8 cellular contexts compared by ENCODE assay signal in genomic region chr11:15819679-15820286, GRCh38.
DNase-seq lines count a peak whose midpoint lies in the region; ATAC-seq and TF ChIP-seq lines count a peak whose summit lies in the region.

No MANE protein-coding gene starts in this region.

- H3K9me3 Mint-ChIP-seq in HFFc6 (peaks cover 22% of the 10 kb centered on the region), neural progenitor cell (peaks cover 22% of the 10 kb centered on the region)
- H3K9me3 Mint-ChIP-seq in activated CD8-positive, alpha-beta T cell treated with anti-CD3 and anti-CD28 coated beads, Interleukin-2, amount 10 ng/mL, durations not matched to agents 7 days and 5 days (ENCODE audit: insufficient read depth), result no peaks in the 10 kb centered on the region

- H3K4me1 ChIP-seq in neural progenitor cell, result no peaks in the 10 kb centered on the region

- H3K27ac ChIP-seq in neural progenitor cell, result no peak overlapping the region

- peak overlapping the region; percentile 18 for H2AFZ ChIP-seq in neural progenitor cell (replicated peaks)

- H4K20me1 ChIP-seq in neural progenitor cell (ENCODE audit: low read depth), result no peaks in the 10 kb centered on the region

- H3K4me3 Mint-ChIP-seq in HFFc6 (no peak overlapping the region), neural progenitor cell (no peak overlapping the region)
- H3K4me3 Mint-ChIP-seq in activated CD8-positive, alpha-beta T cell treated with anti-CD3 and anti-CD28 coated beads, Interleukin-2, amount 10 ng/mL, durations not matched to agents 7 days and 5 days, result no peak overlapping the region

- no peaks in the 10 kb centered on the region for H3K79me2 ChIP-seq in neural progenitor cell (ENCODE audit: low read depth)

- no peaks in the 10 kb centered on the region for H3K36me3 ChIP-seq in neural progenitor cell

- peak; percentile 30 for DNase-seq in activated CD4-positive, CD25-positive, alpha-beta regulatory T cell treated with anti-CD3 and anti-CD28 coated beads, Interleukin-2, amount 50 U/mL, for 72 hours
- DNase-seq in HFFc6, result peak; percentile 25
- DNase-seq in NAMALWA (ENCODE audit: low spot score), result peak; percentile 47
- DNase-seq in activated CD8-positive, alpha-beta T cell treated with anti-CD3 and anti-CD28 coated beads, Interleukin-2, amount 10 ng/mL, durations not matched to agents 7 days and 5 days, result peak; percentile 50
- DNase-seq in fibroblast of the aortic adventitia (ENCODE audit: low read depth), result peak; percentile 53
- peak; percentile 74 for DNase-seq in neural progenitor cell (ENCODE audit: low spot score)
- DNase-seq in DMS79 (lab: John Stamatoyannopoulos, UW), result no peak

- H3K4me3 ChIP-seq in fibroblast of the aortic adventitia (ENCODE audit: low read depth, low read length), result no peak overlapping the region
- H3K4me3 ChIP-seq in neural progenitor cell, result no peak overlapping the region

- H3K9me3 ChIP-seq in neural progenitor cell (ENCODE audit: low read depth), result no peaks in the 10 kb centered on the region

- no peak for ATAC-seq in activated CD4-positive, CD25-positive, alpha-beta regulatory T cell treated with anti-CD3 and anti-CD28 coated beads, Interleukin-2, amount 50 U/mL, for 24 hours
- no peak for ATAC-seq in activated CD8-positive, alpha-beta T cell treated with anti-CD3 and anti-CD28 coated beads, Interleukin-2, amount 10 ng/mL, durations not matched to agents 7 days and 5 days

- POLR2A ChIA-PET in activated CD8-positive, alpha-beta T cell treated with anti-CD3 and anti-CD28 coated beads, Interleukin-2, amount 10 ng/mL, durations not matched to agents 7 days and 5 days (lab: Charles Lee), result no interaction called here

- H3F3A ChIP-seq in neural progenitor cell (ENCODE audit: low read depth), result no peaks in the 10 kb centered on the region

- peaks cover 2% of the 10 kb centered on the region; the same call in 1 of the 2 replicates for H3K27me3 Mint-ChIP-seq in HFFc6 (ENCODE audit: insufficient read depth)
- H3K27me3 Mint-ChIP-seq in activated CD8-positive, alpha-beta T cell treated with anti-CD3 and anti-CD28 coated beads, Interleukin-2, amount 10 ng/mL, durations not matched to agents 7 days and 5 days (ENCODE audit: low read depth), result no peaks in the 10 kb centered on the region
- peaks cover 7% of the 10 kb centered on the region for H3K27me3 Mint-ChIP-seq in neural progenitor cell (ENCODE audit: insufficient read depth, low read depth)

- CTCF ChIA-PET in activated CD8-positive, alpha-beta T cell treated with anti-CD3 and anti-CD28 coated beads, Interleukin-2, amount 10 ng/mL, durations not matched to agents 7 days and 5 days (lab: Charles Lee), result interaction anchor here (0.6 to 2.4 kb wide), 8 partner anchors 9 to 794 kb away, joined by 3 to 10 read pairs (median 3); no protein-coding TSS in a partner anchor

- H3K27ac Mint-ChIP-seq in HFFc6 (no peak overlapping the region), neural progenitor cell (no peak overlapping the region)
- H3K27ac Mint-ChIP-seq in activated CD8-positive, alpha-beta T cell treated with anti-CD3 and anti-CD28 coated beads, Interleukin-2, amount 10 ng/mL, durations not matched to agents 7 days and 5 days, result no peak overlapping the region

- TF ChIP-seq CTCF in HFFc6 (IDR thresholded peaks at IDR 0.05) (peak; percentile 82), fibroblast of the aortic adventitia (IDR thresholded peaks at IDR 0.05; ENCODE audit: insufficient read depth, low read length) (peak; percentile 85), neural progenitor cell (IDR thresholded peaks at IDR 0.05) (peak; percentile 86)

- no peak overlapping the region for H3K9ac ChIP-seq in neural progenitor cell

- no peaks in the 10 kb centered on the region for H3K27me3 ChIP-seq in neural progenitor cell

- H3K4me1 Mint-ChIP-seq in HFFc6 (ENCODE audit: low read depth), result no peaks in the 10 kb centered on the region; the same call in 1 of the 2 replicates
- H3K4me1 Mint-ChIP-seq in activated CD8-positive, alpha-beta T cell treated with anti-CD3 and anti-CD28 coated beads, Interleukin-2, amount 10 ng/mL, durations not matched to agents 7 days and 5 days (ENCODE audit: low read depth), result no peaks in the 10 kb centered on the region
- peaks cover 12% of the 10 kb centered on the region for H3K4me1 Mint-ChIP-seq in neural progenitor cell

- H3K4me2 ChIP-seq in neural progenitor cell, result no peak overlapping the region

- no peaks in the 10 kb centered on the region for H3K36me3 Mint-ChIP-seq in HFFc6 (ENCODE audit: low read depth)
- H3K36me3 Mint-ChIP-seq in activated CD8-positive, alpha-beta T cell treated with anti-CD3 and anti-CD28 coated beads, Interleukin-2, amount 10 ng/mL, durations not matched to agents 7 days and 5 days (ENCODE audit: low read depth), result no peaks in the 10 kb centered on the region
- no peaks in the 10 kb centered on the region for H3K36me3 Mint-ChIP-seq in neural progenitor cell
